In genomic region chr10:46282460-46283216, GRCh38 we compare ENCODE assay signal across 8 cellular contexts. TPM values are rescaled to one million over a fixed set of nuclear protein-coding genes. Genes with fewer than 3 reads are reported as not detected.
DNase-seq lines count a peak whose midpoint lies in the region; ATAC-seq, FAIRE-seq and TF ChIP-seq lines count a peak whose summit lies in the region.

No MANE protein-coding gene starts in this region.

- no peak overlapping the region for H3K27ac Mint-ChIP-seq in chondrocyte (ENCODE audit: unreplicated experiment)

- TF ChIP-seq CTCF in GM10266 (IDR thresholded peaks at IDR 0.05; ENCODE audit: control insufficient read depth, insufficient read depth, low read depth, missing control alignments) (no peak), chondrocyte (IDR thresholded peaks at IDR 0.05) (no peak), kidney (IDR thresholded peaks at IDR 0.05; ENCODE audit: borderline replicate concordance, extremely low read depth, insufficient read depth) (no peak)

- H3K36me3 Mint-ChIP-seq in chondrocyte (ENCODE audit: low read depth) = peaks cover 1% of the 10 kb centered on the region

- H3K9me3 Mint-ChIP-seq in chondrocyte (ENCODE audit: low read depth) = no peaks in the 10 kb centered on the region

- no peak overlapping the region for H3K9ac ChIP-seq in kidney (ENCODE audit: low read length in 2 of 2)

- peak overlapping the region in 1 of 2 donors; percentile 47 for H3K4me3 ChIP-seq in kidney (ENCODE audit: low read length in 2 of 2)

- H3K4me1 Mint-ChIP-seq in chondrocyte (ENCODE audit: low read depth) = peaks cover 18% of the 10 kb centered on the region

- ATAC-seq in activated CD4-positive, CD25-positive, alpha-beta regulatory T cell treated with anti-CD3 and anti-CD28 coated beads, Interleukin-2, amount 50 U/mL, for 24 hours = peak; percentile 76 to 83
- ATAC-seq in HG02588 (IDR thresholded peaks at IDR 0.05; ENCODE audit: unreplicated experiment) (no peak), HG02970 (IDR thresholded peaks at IDR 0.05; ENCODE audit: low FRiP score, unreplicated experiment) (no peak)

- H3K27me3 Mint-ChIP-seq in chondrocyte (ENCODE audit: low read depth) = peaks cover 4% of the 10 kb centered on the region

- H3K4me1 ChIP-seq in kidney (ENCODE audit: control insufficient read depth in 1 of 2, insufficient read depth in 1 of 2, low read depth in 1 of 2, low read length in 2 of 2) = peaks cover 0 to 5% of the 10 kb centered on the region in 2 donors

- H3K27ac ChIP-seq in kidney (ENCODE audit: low read depth in 2 of 2, low read length in 2 of 2) = no peak overlapping the region

- FAIRE-seq in kidney (lab: Jason Lieb, UNC) = no peak

- H3K4me3 Mint-ChIP-seq in chondrocyte (ENCODE audit: unreplicated experiment) = peak overlapping the region; percentile 36

- TF ChIP-seq EP300 in Ishikawa (IDR thresholded peaks at IDR 0.05; ENCODE audit: borderline replicate concordance) = no peak

- H3K9me3 ChIP-seq in kidney (ENCODE audit: control insufficient read depth in 1 of 2, low read length in 2 of 2) = no peaks in the 10 kb centered on the region

- intact Hi-C loops in kidney (cut with DNase I) = loop anchor here (5.0 kb wide), 1 partner anchor 1100 kb away; the partner anchor contains the start of gene ZNF488

- H3K36me3 ChIP-seq in kidney (ENCODE audit: control insufficient read depth in 1 of 2, insufficient read depth in 2 of 2, low read length in 2 of 2) = no peaks in the 10 kb centered on the region

- no peak for TF ChIP-seq RAD21 in Ishikawa (IDR thresholded peaks at IDR 0.05; ENCODE audit: low read depth)

- peak; percentile 69 for DNase-seq in GM10266 (ENCODE audit: extremely low spot score)
- DNase-seq in chondrocyte (ENCODE audit: low spot score) = no peak
- peak; percentile 92 for DNase-seq in kidney
- DNase-seq in stimulated activated CD4-positive, alpha-beta T cell treated with anti-CD3 and anti-CD28 coated beads, Interleukin-12 subunit alpha, Interleukin-12 subunit beta, amount 100 ng/mL, for 4 hours = peak; percentile 60

TF ChIP-seq in Ishikawa, 13 proteins besides CTCF, POLR2A, EP300 and RAD21:
- TF ChIP-seq TCF12 (IDR thresholded peaks at IDR 0.05; ENCODE audit: low read depth) = 0 out of 2 replicates have a peak, but pooled peaks have one; percentile 20
- TF ChIP-seq REST (IDR thresholded peaks at IDR 0.05; ENCODE audit: low read depth) = no peak
- TF ChIP-seq MAX (IDR thresholded peaks at IDR 0.05) = peak; percentile 45; the same call in 1 of the 2 replicates
- TF ChIP-seq ZBTB7A (IDR thresholded peaks at IDR 0.05; ENCODE audit: low read depth) = no peak
- 0 out of 2 replicates have a peak, but pooled peaks have one; percentile 20 for TF ChIP-seq NFIC (IDR thresholded peaks at IDR 0.05)
- TF ChIP-seq FOXM1 (IDR thresholded peaks at IDR 0.05; ENCODE audit: borderline replicate concordance, low read depth) = no peak

RNA-seq across cellular contexts. Expression of gene ANTXRL, which starts 4.2 kb away (rescaled TPM):
- total RNA-seq in chondrocyte (not detected in 3 replicates), kidney (0.16 TPM)
- not detected for polyA plus RNA-seq in kidney (ENCODE audit: insufficient read depth, low read depth, low replicate concordance)

Comparison
In these comparisons a context has a peak if more than half of its experiments do, and no peak if none do; other contexts are left out.
1. ATAC-seq: peak in activated CD4-positive, CD25-positive, alpha-beta regulatory T cell treated with anti-CD3 and anti-CD28 coated beads, Interleukin-2, amount 50 U/mL, for 24 hours (2 of 2); none in HG02588 (single experiment) and HG02970 (single experiment).